ENCODE assay signal across 8 cellular contexts in the genomic region with DNA sequence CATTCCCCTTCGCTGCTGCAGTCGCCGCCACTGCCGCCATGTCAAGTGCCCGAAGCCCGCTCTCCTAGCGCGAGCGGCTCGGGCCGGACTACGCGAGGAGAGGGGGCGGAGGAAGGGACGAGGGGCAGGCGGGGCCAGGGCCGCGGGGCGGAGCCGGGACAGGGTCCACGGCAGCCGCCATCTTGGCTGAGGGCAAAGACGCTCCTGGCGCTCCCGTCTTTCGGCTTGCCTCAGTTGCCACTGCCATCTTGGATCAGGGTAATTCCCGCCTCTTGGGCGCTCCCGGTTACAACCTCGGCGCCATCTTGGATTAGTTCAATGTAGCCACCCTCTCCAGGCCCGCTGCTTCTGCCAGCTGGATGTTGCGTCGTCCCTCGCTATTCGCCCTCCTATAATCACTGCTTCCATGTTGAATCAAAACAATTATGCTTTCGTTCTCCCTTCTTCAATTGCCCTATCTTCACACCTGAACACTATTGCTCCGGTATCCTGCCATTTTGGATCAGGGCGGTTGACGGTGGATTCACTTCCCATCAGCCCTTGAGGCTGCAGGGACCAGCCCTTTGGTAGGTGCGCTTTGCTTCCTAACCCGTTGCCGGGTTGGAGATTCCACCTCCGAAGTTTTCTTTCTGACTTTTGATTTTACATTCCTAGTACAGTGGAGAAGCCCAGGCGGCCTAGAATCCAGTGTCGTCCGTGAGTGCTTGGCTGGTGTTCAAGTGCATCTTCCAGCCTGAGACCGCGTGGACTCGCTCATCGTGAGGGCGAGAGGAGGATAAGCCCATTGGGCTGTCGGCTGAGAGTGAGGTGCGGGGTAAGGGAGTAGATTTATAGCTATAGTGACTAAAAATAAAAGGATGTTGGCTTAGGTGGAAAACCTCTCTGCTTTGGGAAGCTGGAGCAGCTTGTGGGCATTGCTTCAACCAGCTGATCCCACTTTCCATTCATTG. TPM values are rescaled to one million over a fixed set of nuclear protein-coding genes. Genes with fewer than 3 reads are reported as not detected.
DNase-seq lines count a peak whose midpoint lies in the region; ATAC-seq and TF ChIP-seq lines count a peak whose summit lies in the region.

A gene with protein sequence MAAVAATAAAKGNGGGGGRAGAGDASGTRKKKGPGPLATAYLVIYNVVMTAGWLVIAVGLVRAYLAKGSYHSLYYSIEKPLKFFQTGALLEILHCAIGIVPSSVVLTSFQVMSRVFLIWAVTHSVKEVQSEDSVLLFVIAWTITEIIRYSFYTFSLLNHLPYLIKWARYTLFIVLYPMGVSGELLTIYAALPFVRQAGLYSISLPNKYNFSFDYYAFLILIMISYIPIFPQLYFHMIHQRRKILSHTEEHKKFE (minus strand): TSS at position 66 of the 950 bp plus-strand sequence. CDS start 26 bp downstream, at position 40.

- H3K79me2 ChIP-seq in KMS-11 (ENCODE audit: insufficient read depth, low read depth): no peaks in the 10 kb centered on the region; the same call in 1 of the 2 replicates

- TF ChIP-seq CTCF in KMS-11 (conservative IDR thresholded peaks at IDR 0.05; ENCODE audit: low read depth, low read length): no peak
- TF ChIP-seq CTCF in Peyer's patch (IDR thresholded peaks at IDR 0.05): no peak
- TF ChIP-seq CTCF in esophagus muscularis mucosa (IDR thresholded peaks at IDR 0.05): no peak

- H3K36me3 ChIP-seq in KMS-11 (ENCODE audit: insufficient read depth) (no peaks in the 10 kb centered on the region), Peyer's patch (peaks cover 0 to 10% (median 0%) of the 10 kb centered on the region in 3 donors), esophagus muscularis mucosa (peaks cover 3 to 19% (median 14%) of the 10 kb centered on the region in 4 donors), muscle layer of duodenum (ENCODE audit: control insufficient read depth in 1 of 2, insufficient read depth in 2 of 2, low read length in 2 of 2) (peaks cover 6 to 18% of the 10 kb centered on the region in 2 donors)

- H3K27ac ChIP-seq in KMS-11: peak within 1 kb of the TSS; percentile 90
- peak within 1 kb of the TSS; percentile 79 to 95 (median 90) for H3K27ac ChIP-seq in Peyer's patch
- peak within 1 kb of the TSS; percentile 90 to 96 (median 95) for H3K27ac ChIP-seq in esophagus muscularis mucosa (replicated peaks in 1 of 4)
- H3K27ac ChIP-seq in muscle layer of duodenum (ENCODE audit: low read length): peak within 1 kb of the TSS; percentile 89

- peak within 1 kb of the TSS; percentile 96 for H2AFZ ChIP-seq in KMS-11 (ENCODE audit: low read depth)

- H3K4me3 ChIP-seq in KMS-11 (IDR thresholded peaks at IDR 0.05; ENCODE audit: insufficient read depth, low read depth, low read length) (peak within 1 kb of the TSS; percentile 93), Peyer's patch (peak within 1 kb of the TSS; percentile 76 to 98 (median 81)), esophagus muscularis mucosa (peak within 1 kb of the TSS; percentile 87 to 95 (median 94)), muscle layer of duodenum (ENCODE audit: low read depth in 1 of 2, low read length in 2 of 2) (peak within 1 kb of the TSS; percentile 98)

- no peaks in the 10 kb centered on the region for H3K27me3 ChIP-seq in KMS-11 (ENCODE audit: insufficient read depth, low read depth)
- H3K27me3 ChIP-seq in Peyer's patch: no peaks in the 10 kb centered on the region
- H3K27me3 ChIP-seq in esophagus muscularis mucosa: no peaks in the 10 kb centered on the region
- H3K27me3 ChIP-seq in muscle layer of duodenum (ENCODE audit: low read depth, low read length): no peaks in the 10 kb centered on the region

- peak within 1 kb of the TSS; percentile 96 for H3K9ac ChIP-seq in KMS-11

- H3K4me2 ChIP-seq in KMS-11: peak within 1 kb of the TSS; percentile 78

- intact Hi-C loops in esophagus muscularis mucosa (cut with DNase I): loop anchor here (10.0 kb wide), 1 partner anchor 140 kb away; no protein-coding TSS in a partner anchor

- under 1% methylated on average over 28 of the region's 54 CpGs for WGBS in esophagus muscularis mucosa

- H3K9me3 ChIP-seq in Peyer's patch (peaks cover 0 to 2% (median 0%) of the 10 kb centered on the region in 4 donors), esophagus muscularis mucosa (no peaks in the 10 kb centered on the region), muscle layer of duodenum (ENCODE audit: control insufficient read depth in 1 of 2, low read length in 2 of 2) (no peaks in the 10 kb centered on the region)

- H4K20me1 ChIP-seq in KMS-11 (ENCODE audit: insufficient read depth): no peaks in the 10 kb centered on the region

- TF ChIP-seq POLR2A in Peyer's patch (IDR thresholded peaks at IDR 0.05): peak; percentile 89 to 96
- TF ChIP-seq POLR2A in esophagus muscularis mucosa (IDR thresholded peaks at IDR 0.05; ENCODE audit: low read depth): peak; percentile 49

- no peak for TF ChIP-seq EP300 in esophagus muscularis mucosa (IDR thresholded peaks at IDR 0.05)

- DNase-seq in DMS53 treated with DMSO at 0.1 percent for 48 hours (lab: John Stamatoyannopoulos, UW; ENCODE audit: unreplicated experiment) (peak; percentile 94), Peyer's patch (peak; percentile 95 to 98 (median 98)), esophagus muscularis mucosa (ENCODE audit: extremely low spot score) (peak; percentile 98)
- DNase-seq in activated T-cell treated with anti-CD3 and anti-CD28 coated beads, Interleukin-2, amount 50 U/mL, for 48 hours: peak; percentile 96 to 97
- DNase-seq in stimulated activated CD8-positive, alpha-beta memory T cell treated with anti-CD3 and anti-CD28 coated beads, Interleukin-7, amount 100 ng/mL, for 4 hours (ENCODE audit: low read depth in 2 of 2): peak; percentile 88 to 93

- peaks cover 23% of the 10 kb centered on the region for H3K4me1 ChIP-seq in KMS-11 (ENCODE audit: low read depth, poor library complexity, severe bottlenecking)
- H3K4me1 ChIP-seq in Peyer's patch: peaks cover 0 to 19% (median 0%) of the 10 kb centered on the region in 4 donors
- peaks cover 12 to 46% (median 26%) of the 10 kb centered on the region in 4 donors for H3K4me1 ChIP-seq in esophagus muscularis mucosa
- peaks cover 6 to 24% of the 10 kb centered on the region in 2 donors for H3K4me1 ChIP-seq in muscle layer of duodenum (ENCODE audit: control insufficient read depth in 1 of 2, insufficient read depth in 2 of 2, low read length in 2 of 2)

- ATAC-seq in GM21737 (IDR thresholded peaks at IDR 0.05; ENCODE audit: unreplicated experiment): peak; percentile 90

RNA-seq across cellular contexts. Expression of the gene that starts here (rescaled TPM):
- total RNA-seq in Peyer's patch (10 to 100 TPM; 19.8 to 53.6 (median 27.6) TPM), esophagus muscularis mucosa (10 to 100 TPM; 20.5 to 30.3 (median 25.3) TPM)

Comparison
In these comparisons a context has a peak if more than half of its experiments do, and no peak if none do; other contexts are left out.
1. Peak in every context shown above with its lines: DNase-seq, ATAC-seq, H3K4me3 ChIP-seq and H3K27ac ChIP-seq.